Comparison of ENCODE assay signal across 13 cellular contexts in the genomic region with DNA sequence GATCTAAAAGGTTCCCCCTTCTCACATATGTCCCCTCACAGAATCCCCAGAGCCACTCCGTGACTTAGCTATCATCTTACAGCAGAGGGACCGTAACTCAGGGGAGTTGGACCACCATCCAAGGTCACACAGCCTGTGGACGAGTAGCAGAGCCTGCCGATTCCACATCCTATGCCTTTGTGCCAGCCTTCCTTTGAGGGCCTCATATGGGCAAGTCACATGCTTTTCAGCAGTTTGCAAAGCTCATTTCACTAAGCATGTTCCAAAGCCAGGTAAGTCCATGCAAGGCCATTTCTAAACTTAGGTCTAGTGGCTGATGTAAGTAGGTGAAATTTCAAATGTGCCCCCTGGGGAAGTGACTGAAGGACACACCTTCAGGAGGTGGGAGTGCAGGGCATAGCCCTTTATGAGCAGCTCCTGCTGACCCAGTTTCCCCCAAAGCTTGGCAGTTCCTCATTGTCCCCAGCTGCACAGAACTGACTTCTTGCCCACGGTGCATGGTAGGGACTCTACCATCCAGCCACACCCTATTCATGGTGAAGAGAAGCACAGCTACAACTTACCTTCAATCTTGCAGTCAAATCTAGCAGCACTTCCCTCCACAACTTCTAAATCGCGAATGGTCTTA. TPM values are rescaled to one million over a fixed set of nuclear protein-coding genes. Genes with fewer than 3 reads are reported as not detected.
DNase-seq lines count a peak whose midpoint lies in the region; ATAC-seq and TF ChIP-seq lines count a peak whose summit lies in the region.
"Had no signal": no experiment of that assay in that cellular context is flagged by ENCODE, and none has a peak within 500 bp of the region (broad histone marks: within the 10 kb centered on the region; RNA-seq: fewer than 3 reads in every experiment).

No MANE protein-coding gene starts in this region.

- no peaks in the 10 kb centered on the region for H3K36me3 ChIP-seq in CD4-positive, alpha-beta memory T cell (ENCODE audit: insufficient read depth, low read length)

- H3K4me3 ChIP-seq in AG04450 (ENCODE audit: low read depth, low read length): peak overlapping the region; percentile 82
- no peak overlapping the region for H3K4me3 ChIP-seq in CD4-positive, alpha-beta memory T cell (ENCODE audit: low read length in 2 of 2)
- H3K4me3 ChIP-seq: lung, right lobe of liver had no signal

- H3K4me1 ChIP-seq in CD4-positive, alpha-beta memory T cell (ENCODE audit: insufficient read depth, low read length): no peaks in the 10 kb centered on the region

- intact Hi-C loops in dendritic cell treated with granulocyte-macrophage colony-stimulating factor and Interleukin-4, amounts not matched to agents 40 ng/mL and 50 ng/mL, for 4 days (cut with micrococcal nuclease): loop anchor here (2.0 to 5.0 kb wide), 2 partner anchors 33 to 46 kb away; partner anchors contain the start of gene HACD2
- intact Hi-C loops in CD4-positive, alpha-beta memory T cell (cut with micrococcal nuclease): no loop called here

- H3K27ac ChIP-seq in AG04450 (ENCODE audit: low read depth, low read length): peak overlapping the region; percentile 12
- no peak overlapping the region for H3K27ac ChIP-seq in CD4-positive, alpha-beta memory T cell (ENCODE audit: low read depth, low read length)
- H3K27ac ChIP-seq: right lobe of liver had no signal

- peaks cover 11% of the 10 kb centered on the region for H3K36me3 Mint-ChIP-seq in dendritic cell treated with granulocyte-macrophage colony-stimulating factor and Interleukin-4, amounts not matched to agents 40 ng/mL and 50 ng/mL, for 4 days (ENCODE audit: low read depth)
- peaks cover 8% of the 10 kb centered on the region for H3K36me3 Mint-ChIP-seq in osteocyte (ENCODE audit: unreplicated experiment)
- peaks cover 8 to 9% of the 10 kb centered on the region in 2 donors for H3K36me3 Mint-ChIP-seq in CD4-positive, alpha-beta memory T cell

- no peaks in the 10 kb centered on the region for H3K27me3 ChIP-seq in AG04450 (ENCODE audit: control insufficient read depth, insufficient read depth, low read length)
- no peaks in the 10 kb centered on the region for H3K27me3 ChIP-seq in CD4-positive, alpha-beta memory T cell (ENCODE audit: insufficient read depth, low read length)
- H3K27me3 ChIP-seq: right lobe of liver had no signal

- H3K27me3 Mint-ChIP-seq in dendritic cell treated with granulocyte-macrophage colony-stimulating factor and Interleukin-4, amounts not matched to agents 40 ng/mL and 50 ng/mL, for 4 days: no peaks in the 10 kb centered on the region
- no peaks in the 10 kb centered on the region for H3K27me3 Mint-ChIP-seq in osteocyte (ENCODE audit: unreplicated experiment)
- no peaks in the 10 kb centered on the region for H3K27me3 Mint-ChIP-seq in CD4-positive, alpha-beta memory T cell
- H3K27me3 Mint-ChIP-seq: CD8-positive, alpha-beta memory T cell had no signal

- DNase-seq in AG04450 (ENCODE audit: low read depth, low spot score) (no peak), NCI-H2107 treated with DMSO at 0.1 percent for 48 hours (lab: John Stamatoyannopoulos, UW; ENCODE audit: unreplicated experiment) (peak; percentile 49), osteocyte (ENCODE audit: extremely low spot score, unreplicated experiment) (no peak), ecto neural progenitor cell (ENCODE audit: low spot score) (no peak), GOT3 (lab: John Stamatoyannopoulos, UW) (no peak)
- no peak for DNase-seq in CD4-positive, alpha-beta memory T cell
- DNase-seq: CD8-positive, alpha-beta memory T cell; NCI-H2227 treated with DMSO at 0.1 percent for 48 hours; SW 1271 had no signal

- H3K4me1 Mint-ChIP-seq in dendritic cell treated with granulocyte-macrophage colony-stimulating factor and Interleukin-4, amounts not matched to agents 40 ng/mL and 50 ng/mL, for 4 days (ENCODE audit: low read depth): peaks cover 55% of the 10 kb centered on the region
- peaks cover 54% of the 10 kb centered on the region for H3K4me1 Mint-ChIP-seq in osteocyte (ENCODE audit: unreplicated experiment)
- no peaks in the 10 kb centered on the region for H3K4me1 Mint-ChIP-seq in CD4-positive, alpha-beta memory T cell
- H3K4me1 Mint-ChIP-seq: CD8-positive, alpha-beta memory T cell had no signal

- H3K4me3 Mint-ChIP-seq in dendritic cell treated with granulocyte-macrophage colony-stimulating factor and Interleukin-4, amounts not matched to agents 40 ng/mL and 50 ng/mL, for 4 days: peak overlapping the region; percentile 68
- peak overlapping the region; percentile 26 for H3K4me3 Mint-ChIP-seq in osteocyte (ENCODE audit: unreplicated experiment)
- no peak overlapping the region for H3K4me3 Mint-ChIP-seq in CD4-positive, alpha-beta memory T cell
- H3K4me3 Mint-ChIP-seq: CD8-positive, alpha-beta memory T cell had no signal

- ATAC-seq in GM18498 (IDR thresholded peaks at IDR 0.05; ENCODE audit: unreplicated experiment): no peak

- CTCF ChIA-PET in AG04450 (lab: Charles Lee): interaction anchor here (1.1 to 4.9 kb wide), 3 partner anchors 24 to 83 kb away, joined by 3 to 23 read pairs (median 6); no protein-coding TSS in a partner anchor
- CTCF ChIA-PET in CD4-positive, alpha-beta memory T cell (lab: Charles Lee; ENCODE audit: partially characterized antibody): no interaction called here

- POLR2A ChIA-PET in AG04450 (lab: Yijun Ruan, JAX): interaction anchor here (0.7 to 1.1 kb wide), 2 partner anchors 13 to 15 kb away, joined by 3 to 4 read pairs; no protein-coding TSS in a partner anchor
- POLR2A ChIA-PET in CD4-positive, alpha-beta memory T cell (lab: Charles Lee; ENCODE audit: partially characterized antibody): no interaction called here

- H3K9me3 Mint-ChIP-seq in dendritic cell treated with granulocyte-macrophage colony-stimulating factor and Interleukin-4, amounts not matched to agents 40 ng/mL and 50 ng/mL, for 4 days: no peaks in the 10 kb centered on the region
- no peaks in the 10 kb centered on the region for H3K9me3 Mint-ChIP-seq in osteocyte (ENCODE audit: unreplicated experiment)
- H3K9me3 Mint-ChIP-seq in CD4-positive, alpha-beta memory T cell: no peaks in the 10 kb centered on the region
- H3K9me3 Mint-ChIP-seq: CD8-positive, alpha-beta memory T cell had no signal

- TF ChIP-seq CTCF in AG04450 (IDR thresholded peaks at IDR 0.05; ENCODE audit: low read depth, low read length): no peak
- no peak for TF ChIP-seq CTCF in osteocyte (IDR thresholded peaks at IDR 0.05)

- no peaks in the 10 kb centered on the region for H3K9me3 ChIP-seq in AG04450 (ENCODE audit: control insufficient read depth, insufficient read depth, low read length)
- no peaks in the 10 kb centered on the region for H3K9me3 ChIP-seq in CD4-positive, alpha-beta memory T cell (ENCODE audit: control insufficient read depth in 1 of 2, low read length in 2 of 2)
- H3K9me3 ChIP-seq: right lobe of liver had no signal

- H3K27ac Mint-ChIP-seq in dendritic cell treated with granulocyte-macrophage colony-stimulating factor and Interleukin-4, amounts not matched to agents 40 ng/mL and 50 ng/mL, for 4 days: peak overlapping the region; percentile 72
- peak overlapping the region; percentile 38 for H3K27ac Mint-ChIP-seq in osteocyte (ENCODE audit: unreplicated experiment)
- no peak overlapping the region for H3K27ac Mint-ChIP-seq in CD4-positive, alpha-beta memory T cell
- H3K27ac Mint-ChIP-seq: CD8-positive, alpha-beta memory T cell had no signal

RNA-seq across cellular contexts. Expression of gene HACD2, which starts 33.3 kb away (rescaled TPM):
- 30.3 and 43.5 TPM in 2 replicates for polyA plus RNA-seq in AG04450 (2011; rRNA removed)
- 15.4 and 40.1 TPM in 2 replicates for polyA minus RNA-seq in AG04450 (2011; rRNA and poly(A)+ RNA removed)
- 63.8 and 69.4 TPM in 2 replicates for total RNA-seq in osteocyte
- 10 to 100 TPM; 26.0 to 29.5 TPM for total RNA-seq in CD4-positive, alpha-beta memory T cell
- 10 to 100 TPM; 27.0 to 38.0 TPM for polyA plus RNA-seq in CD4-positive, alpha-beta memory T cell

Comparison
In these comparisons a context has a peak if more than half of its experiments do, and no peak if none do; other contexts are left out.
1. H3K27ac Mint-ChIP-seq: peak in dendritic cell treated with granulocyte-macrophage colony-stimulating factor and Interleukin-4, amounts not matched to agents 40 ng/mL and 50 ng/mL, for 4 days (single experiment) and osteocyte (single experiment); none in CD4-positive, alpha-beta memory T cell (0 of 7).
2. H3K4me3 Mint-ChIP-seq: peak in dendritic cell treated with granulocyte-macrophage colony-stimulating factor and Interleukin-4, amounts not matched to agents 40 ng/mL and 50 ng/mL, for 4 days (single experiment) and osteocyte (single experiment); none in CD4-positive, alpha-beta memory T cell (0 of 8).